ENCODE assay signal across 9 cellular contexts in the genomic region with DNA sequence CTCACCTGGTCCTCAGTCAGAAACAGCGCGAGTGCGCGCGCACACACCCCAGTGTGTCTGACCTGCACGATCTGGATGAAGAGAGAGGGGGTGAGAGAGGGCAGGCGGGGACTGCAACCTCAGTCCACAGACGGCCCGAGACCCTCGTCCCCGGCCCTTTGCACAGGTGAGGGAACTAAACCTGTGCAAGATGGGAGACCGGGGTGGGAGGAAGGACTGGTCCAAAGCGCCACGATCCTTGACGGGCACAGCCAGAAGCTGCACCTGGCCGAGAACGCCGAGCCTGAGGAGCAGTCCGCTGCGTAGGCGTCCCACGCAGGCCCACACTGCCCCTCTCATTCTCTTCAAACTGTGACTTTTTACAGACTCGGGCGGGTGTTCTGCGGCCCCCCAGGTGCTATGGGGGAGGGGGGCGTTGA. TPM values are rescaled to one million over a fixed set of nuclear protein-coding genes. Genes with fewer than 3 reads are reported as not detected.
DNase-seq lines count a peak whose midpoint lies in the region; TF ChIP-seq lines count a peak whose summit lies in the region.
"Had no signal": no experiment of that assay in that cellular context is flagged by ENCODE, and none has a peak within 500 bp of the region (broad histone marks: within the 10 kb centered on the region; RNA-seq: fewer than 3 reads in every experiment).

No MANE protein-coding gene starts in this region.

- 51 to 53% methylated on average over 26 of the region's 26 CpGs for WGBS in ectodermal cell, 2 experiments

- peaks cover 6% of the 10 kb centered on the region for H3K36me3 ChIP-seq in ectodermal cell (ENCODE audit: control insufficient read depth, insufficient read depth, low read length)
- H3K36me3 ChIP-seq: adrenal gland had no signal

- peaks cover 31% of the 10 kb centered on the region for H3K4me1 Mint-ChIP-seq in nephron

- peak overlapping the region; percentile 74 for H3K27ac ChIP-seq in C4-2B
- H3K27ac ChIP-seq in ectodermal cell (ENCODE audit: insufficient read depth, low read depth, low read length, poor library complexity, severe bottlenecking) = no peak overlapping the region

- H3K9me3 Mint-ChIP-seq in nephron = no peaks in the 10 kb centered on the region

- no peaks in the 10 kb centered on the region for H3K27me3 ChIP-seq in ectodermal cell (ENCODE audit: control insufficient read depth, insufficient read depth, low read length, poor library complexity, severe bottlenecking)
- H3K27me3 ChIP-seq: adrenal gland had no signal

- DNase-seq in NCI-H1105 (lab: John Stamatoyannopoulos, UW) = peak; percentile 47
- DNase-seq in stimulated activated CD4-positive, alpha-beta T cell treated with anti-CD3 and anti-CD28 coated beads, Interleukin-2, amount 100 ng/mL, for 24 hours = no peak
- DNase-seq in stimulated activated CD4-positive, alpha-beta T cell treated with anti-CD3 and anti-CD28 coated beads, Interleukin-12 subunit alpha, Interleukin-12 subunit beta, amount 100 ng/mL, for 4 hours = no peak
- DNase-seq in NCI-H345 (lab: John Stamatoyannopoulos, UW) = no peak
- DNase-seq in LoVo (ENCODE audit: low spot score) = no peak

- H3K27me3 Mint-ChIP-seq in nephron (ENCODE audit: low read depth) = no peaks in the 10 kb centered on the region

- peak overlapping the region; percentile 44 to 82 (median 51) for H3K27ac Mint-ChIP-seq in nephron

- no peaks in the 10 kb centered on the region for H3K9me3 ChIP-seq in ectodermal cell (ENCODE audit: control insufficient read depth, low read length)
- H3K9me3 ChIP-seq: adrenal gland had no signal

- peak overlapping the region; percentile 82 for H3K4me3 ChIP-seq in ectodermal cell (ENCODE audit: insufficient read depth, low read depth, low read length)

- TF ChIP-seq CTCF in C4-2B (conservative IDR thresholded peaks at IDR 0.05) = no peak
- no peak for TF ChIP-seq CTCF in nephron (IDR thresholded peaks at IDR 0.05; ENCODE audit: unreplicated experiment in 3 of 3)

- no peaks in the 10 kb centered on the region for H3K36me3 Mint-ChIP-seq in nephron (ENCODE audit: low read depth)

- peak overlapping the region; percentile 92 to 95 (median 94) for H3K4me3 Mint-ChIP-seq in nephron

- H3K4me1 ChIP-seq in ectodermal cell (ENCODE audit: control insufficient read depth, insufficient read depth, low read length) = peaks cover 13% of the 10 kb centered on the region

RNA-seq across cellular contexts. Expression of gene IQCC, which starts 0.5 kb away (rescaled TPM):
- polyA plus RNA-seq in ectodermal cell (2013, experiment 1 of 4) = 7.4 TPM
- 8.1 TPM for polyA plus RNA-seq in ectodermal cell (2013, experiment 2 of 4)
- 7.8 TPM for polyA plus RNA-seq in ectodermal cell (2013, experiment 3 of 4)
- 8.0 TPM for polyA plus RNA-seq in ectodermal cell (2013, experiment 4 of 4)

RNA-seq across cellular contexts. Expression of gene DCDC2B, which starts 3.9 kb away (rescaled TPM):
- polyA plus RNA-seq in ectodermal cell (2013, experiment 1 of 4) = not detected
- polyA plus RNA-seq in ectodermal cell (2013, experiment 2 of 4) = not detected
- not detected for polyA plus RNA-seq in ectodermal cell (2013, experiment 3 of 4)
- not detected for polyA plus RNA-seq in ectodermal cell (2013, experiment 4 of 4)
- polyA plus RNA-seq: adrenal gland had no signal

RNA-seq across cellular contexts. Expression of gene CCDC28B, which starts 4.6 kb away (rescaled TPM):
- polyA plus RNA-seq in ectodermal cell (2013, experiment 1 of 4) = 20.6 TPM
- 19.3 TPM for polyA plus RNA-seq in ectodermal cell (2013, experiment 2 of 4)
- 19.4 TPM for polyA plus RNA-seq in ectodermal cell (2013, experiment 3 of 4)
- polyA plus RNA-seq in ectodermal cell (2013, experiment 4 of 4) = 24.3 TPM

RNA-seq across cellular contexts. Expression of gene TMEM234, which starts 17.2 kb away (rescaled TPM):
- polyA plus RNA-seq in ectodermal cell (2013, experiment 1 of 4) = 12.5 TPM
- polyA plus RNA-seq in ectodermal cell (2013, experiment 2 of 4) = 15.7 TPM
- polyA plus RNA-seq in ectodermal cell (2013, experiment 3 of 4) = 11.5 TPM
- polyA plus RNA-seq in ectodermal cell (2013, experiment 4 of 4) = 13.5 TPM

RNA-seq across cellular contexts. Expression of gene EIF3I, which starts 17.3 kb away (rescaled TPM):
- 215 TPM for polyA plus RNA-seq in ectodermal cell (2013, experiment 1 of 4)
- polyA plus RNA-seq in ectodermal cell (2013, experiment 2 of 4) = 211 TPM
- 201 TPM for polyA plus RNA-seq in ectodermal cell (2013, experiment 3 of 4)
- polyA plus RNA-seq in ectodermal cell (2013, experiment 4 of 4) = 205 TPM
